In the genomic region with DNA sequence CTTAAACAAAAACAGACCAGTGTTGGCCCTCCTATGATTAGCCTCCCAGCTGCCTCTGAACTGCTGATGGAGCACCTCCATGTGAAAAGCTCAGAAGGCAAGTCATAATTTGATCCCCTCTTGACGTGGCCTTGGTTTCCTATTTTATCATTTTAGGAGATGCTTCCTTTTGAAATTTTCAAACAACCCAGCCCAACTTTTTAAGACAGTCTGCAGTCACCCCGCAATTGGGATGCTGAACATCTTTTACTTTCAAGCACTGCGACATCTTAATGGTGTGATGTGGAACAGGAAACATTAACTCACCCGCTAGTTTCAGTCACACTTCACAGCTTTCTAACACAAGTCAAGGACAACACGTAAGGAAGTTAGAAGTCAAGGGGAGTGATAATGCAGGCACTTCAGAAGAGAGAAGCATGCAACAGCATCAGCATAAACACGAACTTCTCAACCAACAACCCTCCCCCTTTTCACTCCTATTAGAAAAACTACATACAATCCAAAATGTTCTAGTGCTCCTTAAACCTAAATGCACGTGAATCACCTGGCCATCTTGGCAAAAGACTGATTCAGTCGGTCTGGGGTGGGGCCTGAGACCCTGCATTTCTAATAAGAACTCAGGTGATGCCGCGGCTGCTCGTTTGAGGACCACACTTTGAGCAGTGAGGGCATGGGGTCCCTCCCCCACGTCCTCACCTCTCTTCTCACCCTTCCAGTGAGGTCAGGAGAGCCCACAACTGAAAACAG, we compare ENCODE assay signal across 8 cellular contexts.
DNase-seq lines count a peak whose midpoint lies in the region; ATAC-seq and TF ChIP-seq lines count a peak whose summit lies in the region.

No MANE protein-coding gene starts in this region.

- no peaks in the 10 kb centered on the region for H3K9me3 Mint-ChIP-seq in activated CD8-positive, alpha-beta T cell treated with anti-CD3 and anti-CD28 coated beads for 36 hours

- CTCF ChIA-PET in activated CD8-positive, alpha-beta T cell treated with anti-CD3 and anti-CD28 coated beads for 36 hours (lab: Charles Lee) = interaction anchor here (0.7 to 2.7 kb wide), 7 partner anchors 15 to 166 kb away, joined by 3 to 12 read pairs (median 3); no protein-coding TSS in a partner anchor

- ATAC-seq in HG03045 (IDR thresholded peaks at IDR 0.05; ENCODE audit: unreplicated experiment) = peak; percentile 75
- ATAC-seq in activated CD8-positive, alpha-beta T cell treated with anti-CD3 and anti-CD28 coated beads for 36 hours = peak; percentile 80

- H3K4me3 Mint-ChIP-seq in activated CD8-positive, alpha-beta T cell treated with anti-CD3 and anti-CD28 coated beads for 36 hours = peak overlapping the region; percentile 70

- H3K27me3 Mint-ChIP-seq in activated CD8-positive, alpha-beta T cell treated with anti-CD3 and anti-CD28 coated beads for 36 hours = no peaks in the 10 kb centered on the region

- peak; percentile 66 for DNase-seq in activated CD4-positive, alpha-beta T cell treated with anti-CD3 and anti-CD28 coated beads for 48 hours
- DNase-seq in activated CD4-positive, alpha-beta T cell treated with anti-CD3 and anti-CD28 coated beads, Interleukin-2, amount 50 U/mL, for 1 hour = no peak
- peak; percentile 81 for DNase-seq in activated CD8-positive, alpha-beta T cell treated with anti-CD3 and anti-CD28 coated beads for 36 hours
- peak; percentile 67 for DNase-seq in stimulated activated naive CD4-positive, alpha-beta T cell treated with Interleukin-2 at 50 U/mL for 16 hours (lab: John Stamatoyannopoulos, UW)
- DNase-seq in iPS-NIHi11 (ENCODE audit: low spot score) (no peak), nucleus accumbens (lab: John Stamatoyannopoulos, UW) (no peak), pons (ENCODE audit: low spot score) (no peak)

- no peak for TF ChIP-seq CTCF in activated CD8-positive, alpha-beta T cell treated with anti-CD3 and anti-CD28 coated beads for 36 hours (IDR thresholded peaks at IDR 0.05)

- intact Hi-C loops in activated CD8-positive, alpha-beta T cell treated with anti-CD3 and anti-CD28 coated beads for 36 hours (cut with micrococcal nuclease) = no loop called here

- peaks cover 93% of the 10 kb centered on the region for H3K4me1 Mint-ChIP-seq in activated CD8-positive, alpha-beta T cell treated with anti-CD3 and anti-CD28 coated beads for 36 hours (ENCODE audit: low read depth)

- H3K27ac Mint-ChIP-seq in activated CD8-positive, alpha-beta T cell treated with anti-CD3 and anti-CD28 coated beads for 36 hours = peak overlapping the region; percentile 90

- POLR2A ChIA-PET in activated CD8-positive, alpha-beta T cell treated with anti-CD3 and anti-CD28 coated beads for 36 hours (lab: Charles Lee) = interaction anchor here (0.6 to 5.0 kb wide), 19 partner anchors 10 to 195 kb away, joined by 3 to 64 read pairs (median 3); a partner anchor contains a TSS

- peaks cover 31% of the 10 kb centered on the region for H3K36me3 Mint-ChIP-seq in activated CD8-positive, alpha-beta T cell treated with anti-CD3 and anti-CD28 coated beads for 36 hours (ENCODE audit: low read depth)

Comparison
In these comparisons a context has a peak if more than half of its experiments do, and no peak if none do; other contexts are left out.
1. DNase-seq: peak in activated CD4-positive, alpha-beta T cell treated with anti-CD3 and anti-CD28 coated beads for 48 hours (single experiment), activated CD8-positive, alpha-beta T cell treated with anti-CD3 and anti-CD28 coated beads for 36 hours (single experiment) and stimulated activated naive CD4-positive, alpha-beta T cell treated with Interleukin-2 at 50 U/mL for 16 hours (single experiment); none in activated CD4-positive, alpha-beta T cell treated with anti-CD3 and anti-CD28 coated beads, Interleukin-2, amount 50 U/mL, for 1 hour (single experiment), iPS-NIHi11 (single experiment), nucleus accumbens (0 of 56) and pons (single experiment).